In genomic region chr20:3902041-3902440, GRCh38 we compare ENCODE assay signal across 13 cellular contexts. TPM values are rescaled to one million over a fixed set of nuclear protein-coding genes. Genes with fewer than 3 reads are reported as not detected.
DNase-seq lines count a peak whose midpoint lies in the region; ATAC-seq, FAIRE-seq and TF ChIP-seq lines count a peak whose summit lies in the region.
"Had no signal": no experiment of that assay in that cellular context is flagged by ENCODE, and none has a peak within 500 bp of the region (broad histone marks: within the 10 kb centered on the region; RNA-seq: fewer than 3 reads in every experiment).

No MANE protein-coding gene starts in this region.

- H3K9me3 ChIP-seq in right cardiac atrium (ENCODE audit: control insufficient read depth, low read length): no peaks in the 10 kb centered on the region
- no peaks in the 10 kb centered on the region for H3K9me3 ChIP-seq in GM12878 (replicated peaks; ENCODE audit: control insufficient read depth, insufficient read depth, low read length)
- H3K9me3 ChIP-seq in naive thymus-derived CD4-positive, alpha-beta T cell (ENCODE audit: control insufficient read depth in 2 of 3, low read length in 3 of 3): no peaks in the 10 kb centered on the region
- H3K9me3 ChIP-seq in vagina: no peaks in the 10 kb centered on the region
- H3K9me3 ChIP-seq: psoas muscle had no signal

- in situ Hi-C loops in GM12878 (cut with MboI) (no loop called here), brain microvascular endothelial cell (cut with HindIII; ENCODE audit: low pct_ligation_motif_present, low sequenced_read_pairs) (loop anchor here (25.0 kb wide), 1 partner anchor 185 kb away; no protein-coding TSS in a partner anchor)

- SMC1A ChIA-PET in GM12878 (lab: Charles Lee; ENCODE audit: uncharacterized antibody, unreplicated experiment): interaction anchor here (0.8 to 1.4 kb wide), 5 partner anchors 9 to 124 kb away, joined by 3 to 5 read pairs (median 4); no protein-coding TSS in a partner anchor

- H3K36me3 ChIP-seq in GM12878 (ENCODE audit: control insufficient read depth in 2 of 2, insufficient read depth in 2 of 2, low read length in 1 of 2) (peaks cover 0 to 5% of the 10 kb centered on the region in 2 experiments; a peak in 1 of 4 replicates), vagina (no peaks in the 10 kb centered on the region), brain microvascular endothelial cell (replicated peaks) (peaks cover 4% of the 10 kb centered on the region)
- H3K36me3 ChIP-seq in naive thymus-derived CD4-positive, alpha-beta T cell (ENCODE audit: control insufficient read depth in 2 of 3, insufficient read depth in 3 of 3, low read length in 3 of 3): no peaks in the 10 kb centered on the region

- FAIRE-seq in GM12878 (lab: Jason Lieb, UNC): no peak

- H3K27ac ChIP-seq in right cardiac atrium (ENCODE audit: low read length) (peak overlapping the region; percentile 37), GM12878 (ENCODE audit: control insufficient read depth, insufficient read depth) (no peak overlapping the region), vagina (peak overlapping the region; percentile 56), brain microvascular endothelial cell (no peak overlapping the region)
- no peak overlapping the region for H3K27ac ChIP-seq in naive thymus-derived CD4-positive, alpha-beta T cell (ENCODE audit: low read depth, low read length)
- H3K27ac ChIP-seq: C4-2B, psoas muscle had no signal

- no TSS peak for BruUV-seq in GM12878 (replicated peaks; lab: Mats Ljungman, UMichigan)

- RAD21 ChIA-PET in GM12878 (lab: Charles Lee; ENCODE audit: unreplicated experiment): interaction anchor here (0.7 to 2.9 kb wide), 2 partner anchors 10 to 75 kb away, joined by 3 to 14 read pairs; no protein-coding TSS in a partner anchor

- POLR2A ChIA-PET in GM12878 (lab: Charles Lee): interaction anchor here (3.8 kb wide), 1 partner anchor 10 kb away, joined by 24 read pairs; no protein-coding TSS in a partner anchor
- POLR2A ChIA-PET in naive thymus-derived CD4-positive, alpha-beta T cell (lab: Charles Lee): interaction anchor here (0.9 kb wide), 1 partner anchor 17 kb away, joined by 3 read pairs; no protein-coding TSS in a partner anchor

- H3K27ac Mint-ChIP-seq in naive thymus-derived CD4-positive, alpha-beta T cell: peak overlapping the region; percentile 11 to 88 (median 77)

- no peak for TF ChIP-seq EP300 in GM12878 (IDR thresholded peaks at IDR 0.05; ENCODE audit: borderline replicate concordance in 1 of 2, control insufficient read depth in 1 of 2, low read depth in 2 of 2, low read length in 2 of 2)

- TF ChIP-seq RAD21 in GM12878 (IDR thresholded peaks at IDR 0.05; ENCODE audit: insufficient read depth, low read depth, low read length): no peak

- H3K4me1 ChIP-seq in right cardiac atrium (ENCODE audit: control insufficient read depth, insufficient read depth, low read length): peaks cover 15% of the 10 kb centered on the region
- H3K4me1 ChIP-seq in GM12878 (ENCODE audit: control insufficient read depth, insufficient read depth, low read length): peaks cover 34% of the 10 kb centered on the region
- peaks cover 21 to 42% of the 10 kb centered on the region in 2 donors for H3K4me1 ChIP-seq in naive thymus-derived CD4-positive, alpha-beta T cell (ENCODE audit: control insufficient read depth in 2 of 2, insufficient read depth in 2 of 2, low read length in 2 of 2)
- H3K4me1 ChIP-seq in vagina: peaks cover 91% of the 10 kb centered on the region

- H3K27me3 ChIP-seq in right cardiac atrium (ENCODE audit: control insufficient read depth, insufficient read depth) (no peaks in the 10 kb centered on the region), GM12878 (replicated peaks in 1 of 2; ENCODE audit: control insufficient read depth in 2 of 2, insufficient read depth in 2 of 2, low read length in 1 of 2) (no peaks in the 10 kb centered on the region), vagina (no peaks in the 10 kb centered on the region), brain microvascular endothelial cell (replicated peaks) (no peaks in the 10 kb centered on the region)
- no peaks in the 10 kb centered on the region for H3K27me3 ChIP-seq in naive thymus-derived CD4-positive, alpha-beta T cell (ENCODE audit: control insufficient read depth in 2 of 2, insufficient read depth in 2 of 2, low read length in 2 of 2)

- 80% methylated on average over 7 of the region's 7 CpGs for WGBS in right cardiac atrium
- 94% methylated on average over 6 of the region's 7 CpGs for WGBS in GM12878 (ENCODE audit: insufficient coverage, insufficient replicate concordance, low lambda C conversion rate, missing lambda C conversion rate)

- H3K4me1 Mint-ChIP-seq in naive thymus-derived CD4-positive, alpha-beta T cell: peaks cover 38 to 90% (median 64%) of the 10 kb centered on the region in 7 donors

- no peaks in the 10 kb centered on the region for H3K27me3 Mint-ChIP-seq in naive thymus-derived CD4-positive, alpha-beta T cell

- H3K4me2 ChIP-seq in GM12878 (ENCODE audit: control insufficient read depth, insufficient read depth): no peak overlapping the region

- H3K4me3 ChIP-seq in right cardiac atrium (ENCODE audit: low read length) (no peak overlapping the region), GM12878 (no peak overlapping the region), vagina (no peak overlapping the region), brain microvascular endothelial cell (ENCODE audit: low read depth, low read length) (no peak overlapping the region)
- H3K4me3 ChIP-seq in naive thymus-derived CD4-positive, alpha-beta T cell (ENCODE audit: low read length): no peak overlapping the region
- H3K4me3 ChIP-seq: psoas muscle had no signal

- no peak overlapping the region for H3K9ac ChIP-seq in GM12878 (ENCODE audit: control insufficient read depth, insufficient read depth, low read length)

- TF ChIP-seq CTCF in GM12878 (IDR thresholded peaks at IDR 0.05 in 2 of 3, conservative IDR thresholded peaks at IDR 0.05 in 1 of 3; ENCODE audit: control insufficient read depth in 2 of 3, extremely low read depth in 1 of 3, insufficient read depth in 1 of 3, low read depth in 3 of 3, low read length in 3 of 3): no peak
- no peak for TF ChIP-seq CTCF in vagina (IDR thresholded peaks at IDR 0.05)
- TF ChIP-seq CTCF in brain microvascular endothelial cell (IDR thresholded peaks at IDR 0.05; ENCODE audit: low read depth, low read length, missing control alignments): no peak

- CTCF ChIA-PET in GM12878 (lab: Yijun Ruan, JAX): interaction anchor here (1.7 kb wide), 1 partner anchor 11 kb away, joined by 11 read pairs; no protein-coding TSS in a partner anchor
- CTCF ChIA-PET in naive thymus-derived CD4-positive, alpha-beta T cell (lab: Charles Lee): no interaction called here

- TF ChIP-seq POLR2A in GM12878 (IDR thresholded peaks at IDR 0.05; ENCODE audit: low read depth, low read length) (no peak), vagina (IDR thresholded peaks at IDR 0.05) (no peak)

- H3K4me3 Mint-ChIP-seq in naive thymus-derived CD4-positive, alpha-beta T cell: peak overlapping the region in 5 of 10 donors; percentile 49 to 70 (median 64)

- no peak for ATAC-seq in right cardiac atrium
- ATAC-seq in GM12878: no peak
- ATAC-seq in naive thymus-derived CD4-positive, alpha-beta T cell: no peak
- ATAC-seq in GM21447 (IDR thresholded peaks at IDR 0.05; ENCODE audit: unreplicated experiment): no peak
- ATAC-seq: psoas muscle had no signal

- intact Hi-C loops in right cardiac atrium (cut with DNase I): no loop called here
- intact Hi-C loops in cardiac septum (cut with DNase I): no loop called here
- intact Hi-C loops in GM12878 (cut with micrococcal nuclease; ENCODE audit: unreplicated experiment): no loop called here
- intact Hi-C loops in naive thymus-derived CD4-positive, alpha-beta T cell (cut with micrococcal nuclease): no loop called here
- intact Hi-C loops in vagina (cut with DNase I): no loop called here

- H3K79me2 ChIP-seq in GM12878 (ENCODE audit: control insufficient read depth, insufficient read depth, low read length): peaks cover 90% of the 10 kb centered on the region

- no peak overlapping the region for H2AFZ ChIP-seq in GM12878 (ENCODE audit: control insufficient read depth, low read depth, low read length)

- DNase-seq in right cardiac atrium (no peak), cardiac septum (ENCODE audit: low spot score) (no peak), GM12878 (ENCODE audit: low read depth, low spot score) (no peak), vagina (ENCODE audit: extremely low spot score in 2 of 2) (no peak), NCI-H1105 (lab: John Stamatoyannopoulos, UW) (no peak), brain microvascular endothelial cell (no peak)
- DNase-seq in naive thymus-derived CD4-positive, alpha-beta T cell: no peak
- DNase-seq: activated CD8-positive, alpha-beta memory T cell treated with anti-CD3 and anti-CD28 coated beads, Interleukin-2, amount 50 U/mL, for 4 hours; GOT3; NCI-H1930; psoas muscle had no signal

- H3K36me3 Mint-ChIP-seq in naive thymus-derived CD4-positive, alpha-beta T cell: peaks cover 0 to 3% (median under 1%) of the 10 kb centered on the region in 5 donors

- peaks cover 0 to 2% (median 0%) of the 10 kb centered on the region in 11 donors for H3K9me3 Mint-ChIP-seq in naive thymus-derived CD4-positive, alpha-beta T cell

- H4K20me1 ChIP-seq in GM12878 (ENCODE audit: control insufficient read depth, insufficient read depth): peaks cover 6% of the 10 kb centered on the region

RNA-seq across cellular contexts. Expression of gene PANK2, which starts 12.9 kb away (rescaled TPM):
- total RNA-seq in right cardiac atrium (10 to 100 TPM; 22.1 to 24.4 (median 23.2) TPM), cardiac septum (21.5 TPM), GM12878 (2014; rRNA removed) (34.3 and 40.9 TPM in 2 replicates), GM12878 (2014; rRNA removed; fragmentation: Illumina TruSeq; extraction: Trizol) (38.5 and 41.1 TPM in 2 replicates), GM12878 (2021) (37.7 and 39.6 TPM in 2 replicates), vagina (53.5 TPM)
- polyA plus RNA-seq in right cardiac atrium (16.2 TPM), GM12878 (2011; rRNA removed) (31.7 and 45.1 TPM in 2 replicates), GM12878 (2014; fragmentation: Illumina TruSeq; extraction: Trizol) (32.4 and 43.6 TPM in 2 replicates), GM12878 (2014; fragmentation: Nextera tagmentation; extraction: Ambion mirVana) (10 to 100 TPM; 13.2 to 16.3 TPM), GM12878 (2014; rRNA removed) (24.9 and 28.3 TPM in 2 replicates), GM12878 (2016; fragmentation: Nextera tagmentation; extraction: Ambion mirVana) (10 to 100 TPM; 39.5 to 43.4 TPM)
- total RNA-seq in GM12878 (2013; cell fraction: nucleolus; rRNA removed): 79.9 and 89.9 TPM in 2 replicates
- 22.3 TPM for polyA plus RNA-seq in GM12878 (2011; ENCODE audit: low read depth)
- polyA plus RNA-seq in GM12878 (2011; cell fraction: cytosol; rRNA removed): 15.7 and 17.9 TPM in 2 replicates
- polyA plus RNA-seq in GM12878 (2011; cell fraction: nucleus; rRNA removed): 28.5 and 34.2 TPM in 2 replicates
- 31.7 and 32.9 TPM in 2 replicates for polyA plus RNA-seq in GM12878 (2012)
- 29.7 and 47.0 TPM in 2 replicates for polyA minus RNA-seq in GM12878 (2011; rRNA and poly(A)+ RNA removed)
- polyA minus RNA-seq in GM12878 (2011; cell fraction: cytosol; rRNA and poly(A)+ RNA removed): 11.1 and 13.6 TPM in 2 replicates
- 24.1 and 40.4 TPM in 2 replicates for polyA minus RNA-seq in GM12878 (2011; cell fraction: nucleus; rRNA and poly(A)+ RNA removed)
- total RNA-seq in naive thymus-derived CD4-positive, alpha-beta T cell: 10 to 100 TPM; 42.4 to 69.7 (median 59.1) TPM
- polyA plus RNA-seq in naive thymus-derived CD4-positive, alpha-beta T cell: 10 to 100 TPM; 39.0 to 46.9 TPM

RNA-seq across cellular contexts. Expression of gene MAVS, which starts 55.4 kb away (rescaled TPM):
- total RNA-seq in right cardiac atrium: 10 to 100 TPM; 28.5 to 32.6 (median 30.1) TPM
- polyA plus RNA-seq in right cardiac atrium: 30.0 TPM
- 39.5 TPM for total RNA-seq in cardiac septum
- 34.6 and 35.3 TPM in 2 replicates for total RNA-seq in GM12878 (2013; cell fraction: nucleolus; rRNA removed)
- 15.2 and 16.2 TPM in 2 replicates for total RNA-seq in GM12878 (2014; rRNA removed)
- total RNA-seq in GM12878 (2014; rRNA removed; fragmentation: Illumina TruSeq; extraction: Trizol): 10.9 and 11.7 TPM in 2 replicates
- 23.5 and 25.2 TPM in 2 replicates for total RNA-seq in GM12878 (2021)
- 8.8 TPM for polyA plus RNA-seq in GM12878 (2011; ENCODE audit: low read depth)
- 7.6 and 10.0 TPM in 2 replicates for polyA plus RNA-seq in GM12878 (2011; rRNA removed)
- 8.8 and 9.1 TPM in 2 replicates for polyA plus RNA-seq in GM12878 (2011; cell fraction: cytosol; rRNA removed)
- 18.0 and 21.1 TPM in 2 replicates for polyA plus RNA-seq in GM12878 (2011; cell fraction: nucleus; rRNA removed)
- polyA plus RNA-seq in GM12878 (2012): 10.8 and 12.3 TPM in 2 replicates
- 14.5 and 15.6 TPM in 2 replicates for polyA plus RNA-seq in GM12878 (2014; fragmentation: Illumina TruSeq; extraction: Trizol)
- 1 to 10 TPM; 1.6 to 2.0 TPM for polyA plus RNA-seq in GM12878 (2014; fragmentation: Nextera tagmentation; extraction: Ambion mirVana)
- 17.5 and 18.7 TPM in 2 replicates for polyA plus RNA-seq in GM12878 (2014; rRNA removed)
- polyA plus RNA-seq in GM12878 (2016; fragmentation: Nextera tagmentation; extraction: Ambion mirVana): 10 to 100 TPM; 12.4 to 12.9 TPM
- 14.5 and 18.8 TPM in 2 replicates for polyA minus RNA-seq in GM12878 (2011; rRNA and poly(A)+ RNA removed)
- 6.0 and 7.2 TPM in 2 replicates for polyA minus RNA-seq in GM12878 (2011; cell fraction: cytosol; rRNA and poly(A)+ RNA removed)
- polyA minus RNA-seq in GM12878 (2011; cell fraction: nucleus; rRNA and poly(A)+ RNA removed): 6.5 and 13.4 TPM in 2 replicates
- total RNA-seq in naive thymus-derived CD4-positive, alpha-beta T cell: 10 to 100 TPM; 23.3 to 49.9 (median 41.5) TPM
- 10 to 100 TPM in 1 of 2 donors, 1 to 10 TPM in 1; 3.5 to 10.1 TPM for polyA plus RNA-seq in naive thymus-derived CD4-positive, alpha-beta T cell
- total RNA-seq in vagina: 22.1 TPM

Comparison
In these comparisons a context has a peak if more than half of its experiments do, and no peak if none do; other contexts are left out.
1. H3K27ac ChIP-seq: peak in right cardiac atrium (single experiment) and vagina (single experiment); none in GM12878 (single experiment), naive thymus-derived CD4-positive, alpha-beta T cell (single experiment) and brain microvascular endothelial cell (single experiment).